Comparison of ENCODE assay signal across 1 cellular context in genomic region chr2:44201648-44202047, GRCh38.
TF ChIP-seq lines count a peak whose summit lies in the region.

No MANE protein-coding gene starts in this region.

TF ChIP-seq in WTC11, 78 proteins besides CTCF, POLR2A, EP300 and RAD21 (continued from another document):
- TF ChIP-seq HMGXB4 (CRISPR knock-in tag; IDR thresholded peaks at IDR 0.05) (no peak), MAX (CRISPR knock-in tag; IDR thresholded peaks at IDR 0.05) (no peak), ZBTB21 (CRISPR knock-in tag; IDR thresholded peaks at IDR 0.05; ENCODE audit: borderline replicate concordance) (no peak), ZBTB43 (CRISPR knock-in tag; IDR thresholded peaks at IDR 0.05) (no peak), TCF7 (CRISPR knock-in tag; IDR thresholded peaks at IDR 0.05; ENCODE audit: low read depth) (no peak), ZSCAN18 (CRISPR knock-in tag; IDR thresholded peaks at IDR 0.05) (no peak), NR2C2 (CRISPR knock-in tag; IDR thresholded peaks at IDR 0.05) (no peak), E2F1 (CRISPR knock-in tag; IDR thresholded peaks at IDR 0.05) (no peak), TEAD1 (CRISPR knock-in tag; IDR thresholded peaks at IDR 0.05) (no peak), ZNF416 (CRISPR knock-in tag; IDR thresholded peaks at IDR 0.05) (no peak), ZNF671 (CRISPR knock-in tag; IDR thresholded peaks at IDR 0.05) (no peak), ATF6 (CRISPR knock-in tag; IDR thresholded peaks at IDR 0.05) (no peak), NFE2L1 (CRISPR knock-in tag; IDR thresholded peaks at IDR 0.05) (no peak)
